Comparison of ENCODE assay signal across 1 cellular context in genomic region chr3:153160451-153161137, GRCh38.
TF ChIP-seq lines count a peak whose summit lies in the region.

No MANE protein-coding gene starts in this region.

TF ChIP-seq in K562, 482 proteins besides CTCF, POLR2A, EP300 and RAD21 (continued from another document):
- TF ChIP-seq TOE1 (IDR thresholded peaks at IDR 0.05; ENCODE audit: borderline replicate concordance) (no peak), TOE1 (CRISPR knock-in tag; IDR thresholded peaks at IDR 0.05; ENCODE audit: borderline replicate concordance, low read depth) (no peak), ZNF740 (CRISPR knock-in tag; IDR thresholded peaks at IDR 0.05) (peak; percentile 61; the same call in 1 of the 2 replicates), ZNF740 (tag; IDR thresholded peaks at IDR 0.05) (no peak; a peak in 1 of 4 replicates), FOXP4 (CRISPR knock-in tag; IDR thresholded peaks at IDR 0.05; ENCODE audit: borderline replicate concordance) (no peak), NRF1 (conservative IDR thresholded peaks at IDR 0.05 in 1 of 2, IDR thresholded peaks at IDR 0.05 in 1 of 2) (peak in 1 of 2 experiments; percentile 25; a peak in 2 of 4 replicates), SAP30 (IDR thresholded peaks at IDR 0.05; ENCODE audit: borderline replicate concordance, insufficient read depth, low read depth, low read length, poor library complexity, severe bottlenecking) (peak; percentile 47), PHF20 (IDR thresholded peaks at IDR 0.05; ENCODE audit: partially characterized antibody) (peak; percentile 28), MCM5 (IDR thresholded peaks at IDR 0.05; ENCODE audit: low read depth) (no peak)
